ENCODE assay signal across 2 cellular contexts in genomic region chr6:44196351-44196750, GRCh38. TPM values are rescaled to one million over a fixed set of nuclear protein-coding genes. Genes with fewer than 3 reads are reported as not detected.
"Had no signal": no experiment of that assay in that cellular context is flagged by ENCODE, and none has a peak within 500 bp of the region (broad histone marks: within the 10 kb centered on the region; RNA-seq: fewer than 3 reads in every experiment).

No MANE protein-coding gene starts in this region.

RNA-seq across cellular contexts. Expression of gene MYMX, which starts 20.4 kb away (rescaled TPM):
- total RNA-seq: GM12878 had no signal
- polyA plus RNA-seq: GM12878 had no signal

RNA-seq across cellular contexts. Expression of gene CAPN11, which starts 37.7 kb away (rescaled TPM):
- total RNA-seq: G401 had no signal
